ENCODE assay signal across 27 cellular contexts in genomic region chr13:60211548-60211947, GRCh38.
"Had no signal": no experiment of that assay in that cellular context is flagged by ENCODE, and none has a peak within 500 bp of the region (broad histone marks: within the 10 kb centered on the region; RNA-seq: fewer than 3 reads in every experiment).

No MANE protein-coding gene starts in this region.

- DNase-seq: activated CD4-positive, alpha-beta T cell treated with anti-CD3 and anti-CD28 coated beads, Interleukin-2, amount 10 ng/mL, durations not matched to agents 7 days and 5 days; activated CD4-positive, alpha-beta T cell treated with anti-CD3 and anti-CD28 coated beads, Interleukin-2, amount 50 U/mL, for 48 hours; activated CD8-positive, alpha-beta T cell treated with anti-CD3 and anti-CD28 coated beads, Interleukin-2, amount 10 ng/mL, durations not matched to agents 7 days and 5 days; activated gamma-delta T cell treated with Interleukin-2 at 50 U/mL for 16 hours; activated naive CD4-positive, alpha-beta T cell treated with anti-CD3 and anti-CD28 coated beads for 36 hours; activated T-cell treated with anti-CD3 and anti-CD28 coated beads, Interleukin-2, amount 50 U/mL, for 4 hours; adrenal gland; body of pancreas; NCI-H1092; NCI-H1436 treated with DMSO at 0.1 percent for 48 hours; NCI-H1694 treated with DMSO at 0.1 percent for 48 hours; NCI-H2029; NCI-H2107; NCI-H2171; NCI-H446; NCI-H510A treated with DMSO at 0.1 percent for 48 hours; NCI-H526 treated with DMSO at 0.1 percent for 48 hours; NCI-H774; SHP77; SJCRH30; T1000; WERI-Rb-1 had no signal

- H3K4me1 Mint-ChIP-seq: activated CD4-positive, alpha-beta T cell treated with anti-CD3 and anti-CD28 coated beads, Interleukin-2, amount 10 ng/mL, durations not matched to agents 7 days and 5 days had no signal

- H3K9me3 ChIP-seq: adrenal gland, body of pancreas, breast epithelium, SJCRH30 had no signal

- H3K4me3 Mint-ChIP-seq: activated CD4-positive, alpha-beta T cell treated with anti-CD3 and anti-CD28 coated beads, Interleukin-2, amount 10 ng/mL, durations not matched to agents 7 days and 5 days; activated CD8-positive, alpha-beta T cell treated with anti-CD3 and anti-CD28 coated beads, Interleukin-2, amount 10 ng/mL, durations not matched to agents 7 days and 5 days; activated naive CD4-positive, alpha-beta T cell treated with anti-CD3 and anti-CD28 coated beads for 36 hours; activated T-cell treated with anti-CD3 and anti-CD28 coated beads, Interleukin-2, amount 50 U/mL, for 4 hours; activated T-helper 1 cell treated with anti-CD3 and anti-CD28 coated beads, Interleukin-12 subunit alpha, Interleukin-12 subunit beta, Interleukin-2, Interleukin-4 antibody, amounts not matched to agents 30 ng/mL and 10 ng/mL and 1 ng/mL, durations not matched to agents 14 hours and 24 hours and 36 hours had no signal

- H3K27ac ChIP-seq: adrenal gland, body of pancreas, breast epithelium, SJCRH30, SK-N-MC, WERI-Rb-1 had no signal

- H3K27ac Mint-ChIP-seq: activated CD4-positive, alpha-beta T cell treated with anti-CD3 and anti-CD28 coated beads, Interleukin-2, amount 10 ng/mL, durations not matched to agents 7 days and 5 days; activated CD8-positive, alpha-beta T cell treated with anti-CD3 and anti-CD28 coated beads, Interleukin-2, amount 10 ng/mL, durations not matched to agents 7 days and 5 days; activated naive CD4-positive, alpha-beta T cell treated with anti-CD3 and anti-CD28 coated beads for 36 hours; activated naive CD4-positive, alpha-beta T cell treated with anti-CD3 and anti-CD28 coated beads, Interleukin-2, amount 50 U/mL, for 72 hours; activated T-helper 1 cell treated with anti-CD3 and anti-CD28 coated beads, Interleukin-12 subunit alpha, Interleukin-12 subunit beta, Interleukin-2, Interleukin-4 antibody, amounts not matched to agents 30 ng/mL and 10 ng/mL and 1 ng/mL, durations not matched to agents 14 hours and 24 hours and 36 hours had no signal

- H3K4me1 ChIP-seq: adrenal gland, breast epithelium, SJCRH30 had no signal

- H3K9me3 Mint-ChIP-seq: activated CD4-positive, alpha-beta T cell treated with anti-CD3 and anti-CD28 coated beads, Interleukin-2, amount 10 ng/mL, durations not matched to agents 7 days and 5 days; activated naive CD4-positive, alpha-beta T cell treated with anti-CD3 and anti-CD28 coated beads for 36 hours; activated naive CD4-positive, alpha-beta T cell treated with anti-CD3 and anti-CD28 coated beads, Interleukin-2, amount 50 U/mL, for 72 hours; activated T-cell treated with anti-CD3 and anti-CD28 coated beads, Interleukin-2, amount 50 U/mL, for 4 hours; activated T-helper 1 cell treated with anti-CD3 and anti-CD28 coated beads, Interleukin-12 subunit alpha, Interleukin-12 subunit beta, Interleukin-2, Interleukin-4 antibody, amounts not matched to agents 30 ng/mL and 10 ng/mL and 1 ng/mL, durations not matched to agents 14 hours and 24 hours and 36 hours had no signal

- H3K27me3 ChIP-seq: adrenal gland, body of pancreas, SJCRH30 had no signal

- H3K36me3 Mint-ChIP-seq: activated naive CD4-positive, alpha-beta T cell treated with anti-CD3 and anti-CD28 coated beads, Interleukin-2, amount 50 U/mL, for 72 hours had no signal

- ATAC-seq: activated CD8-positive, alpha-beta T cell treated with anti-CD3 and anti-CD28 coated beads, Interleukin-2, amount 10 ng/mL, durations not matched to agents 7 days and 5 days; activated naive CD4-positive, alpha-beta T cell treated with anti-CD3 and anti-CD28 coated beads, Interleukin-2, amount 50 U/mL, for 72 hours; activated T-cell treated with anti-CD3 and anti-CD28 coated beads, Interleukin-2, amount 50 U/mL, for 4 hours; body of pancreas; Panc1 had no signal

- H3K36me3 ChIP-seq: adrenal gland, breast epithelium, SJCRH30, WERI-Rb-1 had no signal

- H3K4me3 ChIP-seq: adrenal gland, body of pancreas, breast epithelium, SJCRH30, SK-N-MC had no signal
